ENCODE assay signal across 36 cellular contexts in genomic region chrX:17587352-17587751, GRCh38.
"Had no signal": no experiment of that assay in that cellular context is flagged by ENCODE, and none has a peak within 500 bp of the region (broad histone marks: within the 10 kb centered on the region; RNA-seq: fewer than 3 reads in every experiment).

No MANE protein-coding gene starts in this region.

- H3K9me3 ChIP-seq: ascending aorta had no signal

- H3K4me3 Mint-ChIP-seq: activated B cell treated with CpG ODN at 0.5 μM for 24 hours; activated CD4-positive, alpha-beta memory T cell treated with anti-CD3 and anti-CD28 coated beads for 36 hours; activated CD8-positive, alpha-beta memory T cell treated with anti-CD3 and anti-CD28 coated beads, Interleukin-2, amount 10 ng/mL, durations not matched to agents 7 days and 5 days; activated CD8-positive, alpha-beta T cell treated with anti-CD3 and anti-CD28 coated beads, Interleukin-2, amount 10 ng/mL, durations not matched to agents 7 days and 5 days; activated naive CD4-positive, alpha-beta T cell treated with anti-CD3 and anti-CD28 coated beads, Interleukin-2, amount 10 ng/mL, durations not matched to agents 7 days and 5 days; activated naive CD8-positive, alpha-beta T cell treated with anti-CD3 and anti-CD28 coated beads, Interleukin-2, amount 10 ng/mL, durations not matched to agents 7 days and 5 days; activated T-helper 1 cell treated with anti-CD3 and anti-CD28 coated beads, Interleukin-12 subunit alpha, Interleukin-12 subunit beta, Interleukin-2, Interleukin-4 antibody, amounts not matched to agents 30 ng/mL and 10 ng/mL and 1 ng/mL, durations not matched to agents 14 hours and 24 hours and 36 hours; central memory CD8-positive, alpha-beta T cell; dendritic cell treated with granulocyte-macrophage colony-stimulating factor and Interleukin-4, amounts not matched to agents 40 ng/mL and 50 ng/mL, for 4 days; T-helper 17 cell; T-helper 2 cell treated with Interferon-gamma antibody and Interleukin-4, amounts not matched to agents 5 μg/mL and 100 μg/mL, for 36 hours had no signal

- H3K27me3 Mint-ChIP-seq: activated B cell treated with CpG ODN at 0.5 μM for 24 hours; activated CD8-positive, alpha-beta memory T cell treated with anti-CD3 and anti-CD28 coated beads, Interleukin-2, amount 10 ng/mL, durations not matched to agents 7 days and 5 days; activated naive CD4-positive, alpha-beta T cell treated with anti-CD3 and anti-CD28 coated beads, Interleukin-2, amount 10 ng/mL, durations not matched to agents 7 days and 5 days; activated naive CD8-positive, alpha-beta T cell treated with anti-CD3 and anti-CD28 coated beads, Interleukin-2, amount 10 ng/mL, durations not matched to agents 7 days and 5 days; central memory CD8-positive, alpha-beta T cell; dendritic cell treated with granulocyte-macrophage colony-stimulating factor and Interleukin-4, amounts not matched to agents 40 ng/mL and 50 ng/mL, for 4 days had no signal

- H3K36me3 ChIP-seq: ascending aorta, brain microvascular endothelial cell, WERI-Rb-1 had no signal

- H3K27ac ChIP-seq: ascending aorta, brain microvascular endothelial cell, coronary artery, dorsolateral prefrontal cortex, epithelial cell of prostate, WERI-Rb-1 had no signal

- H3K27ac Mint-ChIP-seq: activated B cell treated with CpG ODN at 0.5 μM for 24 hours; activated CD4-positive, alpha-beta memory T cell treated with anti-CD3 and anti-CD28 coated beads for 36 hours; activated CD8-positive, alpha-beta memory T cell treated with anti-CD3 and anti-CD28 coated beads, Interleukin-2, amount 10 ng/mL, durations not matched to agents 7 days and 5 days; activated CD8-positive, alpha-beta T cell treated with anti-CD3 and anti-CD28 coated beads, Interleukin-2, amount 10 ng/mL, durations not matched to agents 7 days and 5 days; activated naive CD4-positive, alpha-beta T cell treated with anti-CD3 and anti-CD28 coated beads, Interleukin-2, amount 10 ng/mL, durations not matched to agents 7 days and 5 days; activated naive CD4-positive, alpha-beta T cell treated with anti-CD3 and anti-CD28 coated beads, Interleukin-2, amount 50 U/mL, for 72 hours; activated naive CD8-positive, alpha-beta T cell treated with anti-CD3 and anti-CD28 coated beads, Interleukin-2, amount 10 ng/mL, durations not matched to agents 7 days and 5 days; activated T-helper 1 cell treated with anti-CD3 and anti-CD28 coated beads, Interleukin-12 subunit alpha, Interleukin-12 subunit beta, Interleukin-2, Interleukin-4 antibody, amounts not matched to agents 30 ng/mL and 10 ng/mL and 1 ng/mL, durations not matched to agents 14 hours and 24 hours and 36 hours; activated T-helper 2 cell treated with anti-CD3 and anti-CD28 coated beads, Interferon-gamma antibody, Interleukin-2, Interleukin-4, amounts not matched to agents 10 μg/mL and 5 μg/mL and 100 μg/mL, durations not matched to agents 14 hours and 24 hours and 36 hours; dendritic cell treated with granulocyte-macrophage colony-stimulating factor and Interleukin-4, amounts not matched to agents 40 ng/mL and 50 ng/mL, for 4 days; T-helper 17 cell; T-helper 2 cell treated with Interferon-gamma antibody and Interleukin-4, amounts not matched to agents 5 μg/mL and 100 μg/mL, for 36 hours had no signal

- DNase-seq: activated B cell treated with CpG ODN at 0.5 μM for 24 hours; activated CD4-positive, alpha-beta memory T cell treated with anti-CD3 and anti-CD28 coated beads for 36 hours; activated CD4-positive, alpha-beta T cell treated with anti-CD3 and anti-CD28 coated beads for 48 hours; activated CD4-positive, alpha-beta T cell treated with anti-CD3 and anti-CD28 coated beads, Interleukin-2, amount 50 U/mL, for 1 hour; activated CD8-positive, alpha-beta memory T cell treated with anti-CD3 and anti-CD28 coated beads, Interleukin-2, amount 10 ng/mL, durations not matched to agents 7 days and 5 days; activated CD8-positive, alpha-beta memory T cell treated with anti-CD3 and anti-CD28 coated beads, Interleukin-2, amount 50 U/mL, for 4 hours; activated CD8-positive, alpha-beta T cell treated with anti-CD3 and anti-CD28 coated beads, Interleukin-2, amount 10 ng/mL, durations not matched to agents 7 days and 5 days; activated effector memory CD4-positive, alpha-beta T cell treated with anti-CD3 and anti-CD28 coated beads, Interleukin-2, amount 50 U/mL, for 16 hours; activated naive CD4-positive, alpha-beta T cell; activated naive CD4-positive, alpha-beta T cell treated with anti-CD3 and anti-CD28 coated beads, Interleukin-2, amount 10 ng/mL, durations not matched to agents 7 days and 5 days; activated naive CD8-positive, alpha-beta T cell treated with anti-CD3 and anti-CD28 coated beads, Interleukin-2, amount 10 ng/mL, durations not matched to agents 7 days and 5 days; activated T-cell treated with anti-CD3 and anti-CD28 coated beads, Interleukin-2, amount 50 U/mL, for 1 hour; activated T-cell treated with anti-CD3 and anti-CD28 coated beads, Interleukin-2, amount 50 U/mL, for 48 hours; brain microvascular endothelial cell; dorsolateral prefrontal cortex; effector CD4-positive, alpha-beta T cell; foreskin fibroblast; T-helper 1 cell; T-helper 17 cell; T1000; WERI-Rb-1 had no signal

- H3K4me1 Mint-ChIP-seq: activated B cell treated with CpG ODN at 0.5 μM for 24 hours; central memory CD8-positive, alpha-beta T cell had no signal

- H3K36me3 Mint-ChIP-seq: activated CD4-positive, alpha-beta memory T cell treated with anti-CD3 and anti-CD28 coated beads for 36 hours; activated CD8-positive, alpha-beta memory T cell treated with anti-CD3 and anti-CD28 coated beads, Interleukin-2, amount 10 ng/mL, durations not matched to agents 7 days and 5 days; activated naive CD4-positive, alpha-beta T cell treated with anti-CD3 and anti-CD28 coated beads, Interleukin-2, amount 10 ng/mL, durations not matched to agents 7 days and 5 days; activated naive CD4-positive, alpha-beta T cell treated with anti-CD3 and anti-CD28 coated beads, Interleukin-2, amount 50 U/mL, for 72 hours; activated naive CD8-positive, alpha-beta T cell treated with anti-CD3 and anti-CD28 coated beads, Interleukin-2, amount 10 ng/mL, durations not matched to agents 7 days and 5 days had no signal

- FAIRE-seq: bronchial epithelial cell, endometrium, endothelial cell of umbilical vein, frontal cortex had no signal

- H3K27me3 ChIP-seq: ascending aorta, brain microvascular endothelial cell had no signal

- H3K9me3 Mint-ChIP-seq: activated B cell treated with CpG ODN at 0.5 μM for 24 hours; activated CD4-positive, alpha-beta memory T cell treated with anti-CD3 and anti-CD28 coated beads for 36 hours; activated naive CD4-positive, alpha-beta T cell treated with anti-CD3 and anti-CD28 coated beads, Interleukin-2, amount 10 ng/mL, durations not matched to agents 7 days and 5 days; activated naive CD4-positive, alpha-beta T cell treated with anti-CD3 and anti-CD28 coated beads, Interleukin-2, amount 50 U/mL, for 72 hours; activated naive CD8-positive, alpha-beta T cell treated with anti-CD3 and anti-CD28 coated beads, Interleukin-2, amount 10 ng/mL, durations not matched to agents 7 days and 5 days; activated T-helper 1 cell treated with anti-CD3 and anti-CD28 coated beads, Interleukin-12 subunit alpha, Interleukin-12 subunit beta, Interleukin-2, Interleukin-4 antibody, amounts not matched to agents 30 ng/mL and 10 ng/mL and 1 ng/mL, durations not matched to agents 14 hours and 24 hours and 36 hours; activated T-helper 2 cell treated with anti-CD3 and anti-CD28 coated beads, Interferon-gamma antibody, Interleukin-2, Interleukin-4, amounts not matched to agents 10 μg/mL and 5 μg/mL and 100 μg/mL, durations not matched to agents 14 hours and 24 hours and 36 hours; central memory CD8-positive, alpha-beta T cell; dendritic cell treated with granulocyte-macrophage colony-stimulating factor and Interleukin-4, amounts not matched to agents 40 ng/mL and 50 ng/mL, for 4 days; T-helper 2 cell treated with Interferon-gamma antibody and Interleukin-4, amounts not matched to agents 5 μg/mL and 100 μg/mL, for 36 hours had no signal

- ATAC-seq: activated CD4-positive, CD25-positive, alpha-beta regulatory T cell treated with anti-CD3 and anti-CD28 coated beads, Interleukin-2, amount 50 U/mL, for 24 hours; activated CD8-positive, alpha-beta memory T cell treated with anti-CD3 and anti-CD28 coated beads, Interleukin-2, amount 10 ng/mL, durations not matched to agents 7 days and 5 days; activated CD8-positive, alpha-beta T cell treated with anti-CD3 and anti-CD28 coated beads, Interleukin-2, amount 10 ng/mL, durations not matched to agents 7 days and 5 days; activated naive CD4-positive, alpha-beta T cell treated with anti-CD3 and anti-CD28 coated beads, Interleukin-2, amount 50 U/mL, for 72 hours; esophagus mucosa; T-helper 17 cell had no signal

- H3K4me3 ChIP-seq: ascending aorta, coronary artery, dorsolateral prefrontal cortex had no signal
